In the genomic region with DNA sequence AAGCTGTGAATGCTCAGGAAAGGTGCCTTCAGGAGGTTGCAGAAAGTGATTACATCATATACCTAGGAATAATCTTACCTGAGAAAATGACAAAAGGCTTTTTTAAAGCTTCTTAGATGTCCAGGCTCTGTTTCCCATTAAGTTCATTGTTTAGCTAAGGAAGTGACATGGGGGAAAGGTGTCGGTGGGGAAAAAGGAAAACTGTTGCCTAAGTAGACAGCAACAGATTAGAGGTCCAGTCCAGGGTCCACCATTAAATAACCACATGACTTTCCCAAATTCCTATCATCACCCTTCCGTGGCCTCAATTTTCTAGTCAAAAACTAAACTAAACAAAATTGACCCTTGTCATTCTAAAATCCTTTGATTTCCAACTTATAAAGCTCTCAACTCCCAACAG, we compare ENCODE assay signal across 2 cellular contexts.
TF ChIP-seq lines count a peak whose summit lies in the region.

No MANE protein-coding gene starts in this region.

TF ChIP-seq in GM23338, 12 proteins besides CTCF, POLR2A, EP300 and RAD21 (continues in another document):
- TF ChIP-seq NANOG (IDR thresholded peaks at IDR 0.05; ENCODE audit: borderline replicate concordance) (no peak), EZH2 (IDR thresholded peaks at IDR 0.05; ENCODE audit: low read depth, unreplicated experiment) (no peak), ZNF331 (CRISPR knock-in tag; IDR thresholded peaks at IDR 0.05; ENCODE audit: low read depth) (no peak), STAT1 (IDR thresholded peaks at IDR 0.05; ENCODE audit: unreplicated experiment) (no peak), CREB1 (CRISPR knock-in tag; IDR thresholded peaks at IDR 0.05; ENCODE audit: low read depth) (no peak), EZH2phosphoT487 (IDR thresholded peaks at IDR 0.05; ENCODE audit: unreplicated experiment) (no peak), JUNB (IDR thresholded peaks at IDR 0.05; ENCODE audit: unreplicated experiment) (no peak)
- TF ChIP-seq, protein P1, sequence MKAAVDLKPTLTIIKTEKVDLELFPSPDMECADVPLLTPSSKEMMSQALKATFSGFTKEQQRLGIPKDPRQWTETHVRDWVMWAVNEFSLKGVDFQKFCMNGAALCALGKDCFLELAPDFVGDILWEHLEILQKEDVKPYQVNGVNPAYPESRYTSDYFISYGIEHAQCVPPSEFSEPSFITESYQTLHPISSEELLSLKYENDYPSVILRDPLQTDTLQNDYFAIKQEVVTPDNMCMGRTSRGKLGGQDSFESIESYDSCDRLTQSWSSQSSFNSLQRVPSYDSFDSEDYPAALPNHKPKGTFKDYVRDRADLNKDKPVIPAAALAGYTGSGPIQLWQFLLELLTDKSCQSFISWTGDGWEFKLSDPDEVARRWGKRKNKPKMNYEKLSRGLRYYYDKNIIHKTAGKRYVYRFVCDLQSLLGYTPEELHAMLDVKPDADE (IDR thresholded peaks at IDR 0.05): no peak
- TF ChIP-seq, protein P2, sequence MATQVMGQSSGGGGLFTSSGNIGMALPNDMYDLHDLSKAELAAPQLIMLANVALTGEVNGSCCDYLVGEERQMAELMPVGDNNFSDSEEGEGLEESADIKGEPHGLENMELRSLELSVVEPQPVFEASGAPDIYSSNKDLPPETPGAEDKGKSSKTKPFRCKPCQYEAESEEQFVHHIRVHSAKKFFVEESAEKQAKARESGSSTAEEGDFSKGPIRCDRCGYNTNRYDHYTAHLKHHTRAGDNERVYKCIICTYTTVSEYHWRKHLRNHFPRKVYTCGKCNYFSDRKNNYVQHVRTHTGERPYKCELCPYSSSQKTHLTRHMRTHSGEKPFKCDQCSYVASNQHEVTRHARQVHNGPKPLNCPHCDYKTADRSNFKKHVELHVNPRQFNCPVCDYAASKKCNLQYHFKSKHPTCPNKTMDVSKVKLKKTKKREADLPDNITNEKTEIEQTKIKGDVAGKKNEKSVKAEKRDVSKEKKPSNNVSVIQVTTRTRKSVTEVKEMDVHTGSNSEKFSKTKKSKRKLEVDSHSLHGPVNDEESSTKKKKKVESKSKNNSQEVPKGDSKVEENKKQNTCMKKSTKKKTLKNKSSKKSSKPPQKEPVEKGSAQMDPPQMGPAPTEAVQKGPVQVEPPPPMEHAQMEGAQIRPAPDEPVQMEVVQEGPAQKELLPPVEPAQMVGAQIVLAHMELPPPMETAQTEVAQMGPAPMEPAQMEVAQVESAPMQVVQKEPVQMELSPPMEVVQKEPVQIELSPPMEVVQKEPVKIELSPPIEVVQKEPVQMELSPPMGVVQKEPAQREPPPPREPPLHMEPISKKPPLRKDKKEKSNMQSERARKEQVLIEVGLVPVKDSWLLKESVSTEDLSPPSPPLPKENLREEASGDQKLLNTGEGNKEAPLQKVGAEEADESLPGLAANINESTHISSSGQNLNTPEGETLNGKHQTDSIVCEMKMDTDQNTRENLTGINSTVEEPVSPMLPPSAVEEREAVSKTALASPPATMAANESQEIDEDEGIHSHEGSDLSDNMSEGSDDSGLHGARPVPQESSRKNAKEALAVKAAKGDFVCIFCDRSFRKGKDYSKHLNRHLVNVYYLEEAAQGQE (IDR thresholded peaks at IDR 0.05; ENCODE audit: unreplicated experiment): no peak
- TF ChIP-seq, protein P3, sequence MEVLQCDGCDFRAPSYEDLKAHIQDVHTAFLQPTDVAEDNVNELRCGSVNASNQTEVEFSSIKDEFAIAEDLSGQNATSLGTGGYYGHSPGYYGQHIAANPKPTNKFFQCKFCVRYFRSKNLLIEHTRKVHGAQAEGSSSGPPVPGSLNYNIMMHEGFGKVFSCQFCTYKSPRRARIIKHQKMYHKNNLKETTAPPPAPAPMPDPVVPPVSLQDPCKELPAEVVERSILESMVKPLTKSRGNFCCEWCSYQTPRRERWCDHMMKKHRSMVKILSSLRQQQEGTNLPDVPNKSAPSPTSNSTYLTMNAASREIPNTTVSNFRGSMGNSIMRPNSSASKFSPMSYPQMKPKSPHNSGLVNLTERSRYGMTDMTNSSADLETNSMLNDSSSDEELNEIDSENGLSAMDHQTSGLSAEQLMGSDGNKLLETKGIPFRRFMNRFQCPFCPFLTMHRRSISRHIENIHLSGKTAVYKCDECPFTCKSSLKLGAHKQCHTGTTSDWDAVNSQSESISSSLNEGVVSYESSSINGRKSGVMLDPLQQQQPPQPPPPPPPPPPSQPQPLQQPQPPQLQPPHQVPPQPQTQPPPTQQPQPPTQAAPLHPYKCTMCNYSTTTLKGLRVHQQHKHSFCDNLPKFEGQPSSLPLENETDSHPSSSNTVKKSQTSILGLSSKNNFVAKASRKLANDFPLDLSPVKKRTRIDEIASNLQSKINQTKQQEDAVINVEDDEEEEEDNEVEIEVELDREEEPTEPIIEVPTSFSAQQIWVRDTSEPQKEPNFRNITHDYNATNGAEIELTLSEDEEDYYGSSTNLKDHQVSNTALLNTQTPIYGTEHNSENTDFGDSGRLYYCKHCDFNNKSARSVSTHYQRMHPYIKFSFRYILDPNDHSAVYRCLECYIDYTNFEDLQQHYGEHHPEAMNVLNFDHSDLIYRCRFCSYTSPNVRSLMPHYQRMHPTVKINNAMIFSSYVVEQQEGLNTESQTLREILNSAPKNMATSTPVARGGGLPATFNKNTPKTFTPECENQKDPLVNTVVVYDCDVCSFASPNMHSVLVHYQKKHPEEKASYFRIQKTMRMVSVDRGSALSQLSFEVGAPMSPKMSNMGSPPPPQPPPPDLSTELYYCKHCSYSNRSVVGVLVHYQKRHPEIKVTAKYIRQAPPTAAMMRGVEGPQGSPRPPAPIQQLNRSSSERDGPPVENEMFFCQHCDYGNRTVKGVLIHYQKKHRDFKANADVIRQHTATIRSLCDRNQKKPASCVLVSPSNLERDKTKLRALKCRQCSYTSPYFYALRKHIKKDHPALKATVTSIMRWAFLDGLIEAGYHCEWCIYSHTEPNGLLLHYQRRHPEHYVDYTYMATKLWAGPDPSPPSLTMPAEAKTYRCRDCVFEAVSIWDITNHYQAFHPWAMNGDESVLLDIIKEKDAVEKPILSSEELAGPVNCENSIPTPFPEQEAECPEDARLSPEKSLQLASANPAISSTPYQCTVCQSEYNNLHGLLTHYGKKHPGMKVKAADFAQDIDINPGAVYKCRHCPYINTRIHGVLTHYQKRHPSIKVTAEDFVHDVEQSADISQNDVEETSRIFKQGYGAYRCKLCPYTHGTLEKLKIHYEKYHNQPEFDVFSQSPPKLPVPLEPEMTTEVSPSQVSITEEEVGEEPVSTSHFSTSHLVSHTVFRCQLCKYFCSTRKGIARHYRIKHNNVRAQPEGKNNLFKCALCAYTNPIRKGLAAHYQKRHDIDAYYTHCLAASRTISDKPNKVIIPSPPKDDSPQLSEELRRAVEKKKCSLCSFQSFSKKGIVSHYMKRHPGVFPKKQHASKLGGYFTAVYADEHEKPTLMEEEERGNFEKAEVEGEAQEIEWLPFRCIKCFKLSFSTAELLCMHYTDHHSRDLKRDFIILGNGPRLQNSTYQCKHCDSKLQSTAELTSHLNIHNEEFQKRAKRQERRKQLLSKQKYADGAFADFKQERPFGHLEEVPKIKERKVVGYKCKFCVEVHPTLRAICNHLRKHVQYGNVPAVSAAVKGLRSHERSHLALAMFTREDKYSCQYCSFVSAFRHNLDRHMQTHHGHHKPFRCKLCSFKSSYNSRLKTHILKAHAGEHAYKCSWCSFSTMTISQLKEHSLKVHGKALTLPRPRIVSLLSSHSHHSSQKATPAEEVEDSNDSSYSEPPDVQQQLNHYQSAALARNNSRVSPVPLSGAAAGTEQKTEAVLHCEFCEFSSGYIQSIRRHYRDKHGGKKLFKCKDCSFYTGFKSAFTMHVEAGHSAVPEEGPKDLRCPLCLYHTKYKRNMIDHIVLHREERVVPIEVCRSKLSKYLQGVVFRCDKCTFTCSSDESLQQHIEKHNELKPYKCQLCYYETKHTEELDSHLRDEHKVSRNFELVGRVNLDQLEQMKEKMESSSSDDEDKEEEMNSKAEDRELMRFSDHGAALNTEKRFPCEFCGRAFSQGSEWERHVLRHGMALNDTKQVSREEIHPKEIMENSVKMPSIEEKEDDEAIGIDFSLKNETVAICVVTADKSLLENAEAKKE (CRISPR knock-in tag; IDR thresholded peaks at IDR 0.05): no peak

TF ChIP-seq in GM12878, 131 proteins besides CTCF, POLR2A, EP300 and RAD21:
- TF ChIP-seq CREB1 (IDR thresholded peaks at IDR 0.05; ENCODE audit: low read depth) (no peak), DPF2 (IDR thresholded peaks at IDR 0.05) (no peak), BMI1 (IDR thresholded peaks at IDR 0.05; ENCODE audit: borderline replicate concordance) (no peak), SP1 (IDR thresholded peaks at IDR 0.05; ENCODE audit: low read depth, low read length) (no peak), SUZ12 (IDR thresholded peaks at IDR 0.05; ENCODE audit: unreplicated experiment) (no peak), HDAC6 (IDR thresholded peaks at IDR 0.05; ENCODE audit: unreplicated experiment) (no peak), NR2F1 (conservative IDR thresholded peaks at IDR 0.05) (no peak), RB1 (IDR thresholded peaks at IDR 0.05; ENCODE audit: borderline replicate concordance) (no peak), SMARCA5 (IDR thresholded peaks at IDR 0.05) (no peak), BHLHE40 (IDR thresholded peaks at IDR 0.05; ENCODE audit: borderline replicate concordance in 1 of 2, low read depth in 2 of 2, low read length in 1 of 2) (no peak)
- TF ChIP-seq, protein P4, sequence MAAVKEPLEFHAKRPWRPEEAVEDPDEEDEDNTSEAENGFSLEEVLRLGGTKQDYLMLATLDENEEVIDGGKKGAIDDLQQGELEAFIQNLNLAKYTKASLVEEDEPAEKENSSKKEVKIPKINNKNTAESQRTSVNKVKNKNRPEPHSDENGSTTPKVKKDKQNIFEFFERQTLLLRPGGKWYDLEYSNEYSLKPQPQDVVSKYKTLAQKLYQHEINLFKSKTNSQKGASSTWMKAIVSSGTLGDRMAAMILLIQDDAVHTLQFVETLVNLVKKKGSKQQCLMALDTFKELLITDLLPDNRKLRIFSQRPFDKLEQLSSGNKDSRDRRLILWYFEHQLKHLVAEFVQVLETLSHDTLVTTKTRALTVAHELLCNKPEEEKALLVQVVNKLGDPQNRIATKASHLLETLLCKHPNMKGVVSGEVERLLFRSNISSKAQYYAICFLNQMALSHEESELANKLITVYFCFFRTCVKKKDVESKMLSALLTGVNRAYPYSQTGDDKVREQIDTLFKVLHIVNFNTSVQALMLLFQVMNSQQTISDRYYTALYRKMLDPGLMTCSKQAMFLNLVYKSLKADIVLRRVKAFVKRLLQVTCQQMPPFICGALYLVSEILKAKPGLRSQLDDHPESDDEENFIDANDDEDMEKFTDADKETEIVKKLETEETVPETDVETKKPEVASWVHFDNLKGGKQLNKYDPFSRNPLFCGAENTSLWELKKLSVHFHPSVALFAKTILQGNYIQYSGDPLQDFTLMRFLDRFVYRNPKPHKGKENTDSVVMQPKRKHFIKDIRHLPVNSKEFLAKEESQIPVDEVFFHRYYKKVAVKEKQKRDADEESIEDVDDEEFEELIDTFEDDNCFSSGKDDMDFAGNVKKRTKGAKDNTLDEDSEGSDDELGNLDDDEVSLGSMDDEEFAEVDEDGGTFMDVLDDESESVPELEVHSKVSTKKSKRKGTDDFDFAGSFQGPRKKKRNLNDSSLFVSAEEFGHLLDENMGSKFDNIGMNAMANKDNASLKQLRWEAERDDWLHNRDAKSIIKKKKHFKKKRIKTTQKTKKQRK (IDR thresholded peaks at IDR 0.05; ENCODE audit: low read depth, low read length): no peak
- TF ChIP-seq, protein P5, sequence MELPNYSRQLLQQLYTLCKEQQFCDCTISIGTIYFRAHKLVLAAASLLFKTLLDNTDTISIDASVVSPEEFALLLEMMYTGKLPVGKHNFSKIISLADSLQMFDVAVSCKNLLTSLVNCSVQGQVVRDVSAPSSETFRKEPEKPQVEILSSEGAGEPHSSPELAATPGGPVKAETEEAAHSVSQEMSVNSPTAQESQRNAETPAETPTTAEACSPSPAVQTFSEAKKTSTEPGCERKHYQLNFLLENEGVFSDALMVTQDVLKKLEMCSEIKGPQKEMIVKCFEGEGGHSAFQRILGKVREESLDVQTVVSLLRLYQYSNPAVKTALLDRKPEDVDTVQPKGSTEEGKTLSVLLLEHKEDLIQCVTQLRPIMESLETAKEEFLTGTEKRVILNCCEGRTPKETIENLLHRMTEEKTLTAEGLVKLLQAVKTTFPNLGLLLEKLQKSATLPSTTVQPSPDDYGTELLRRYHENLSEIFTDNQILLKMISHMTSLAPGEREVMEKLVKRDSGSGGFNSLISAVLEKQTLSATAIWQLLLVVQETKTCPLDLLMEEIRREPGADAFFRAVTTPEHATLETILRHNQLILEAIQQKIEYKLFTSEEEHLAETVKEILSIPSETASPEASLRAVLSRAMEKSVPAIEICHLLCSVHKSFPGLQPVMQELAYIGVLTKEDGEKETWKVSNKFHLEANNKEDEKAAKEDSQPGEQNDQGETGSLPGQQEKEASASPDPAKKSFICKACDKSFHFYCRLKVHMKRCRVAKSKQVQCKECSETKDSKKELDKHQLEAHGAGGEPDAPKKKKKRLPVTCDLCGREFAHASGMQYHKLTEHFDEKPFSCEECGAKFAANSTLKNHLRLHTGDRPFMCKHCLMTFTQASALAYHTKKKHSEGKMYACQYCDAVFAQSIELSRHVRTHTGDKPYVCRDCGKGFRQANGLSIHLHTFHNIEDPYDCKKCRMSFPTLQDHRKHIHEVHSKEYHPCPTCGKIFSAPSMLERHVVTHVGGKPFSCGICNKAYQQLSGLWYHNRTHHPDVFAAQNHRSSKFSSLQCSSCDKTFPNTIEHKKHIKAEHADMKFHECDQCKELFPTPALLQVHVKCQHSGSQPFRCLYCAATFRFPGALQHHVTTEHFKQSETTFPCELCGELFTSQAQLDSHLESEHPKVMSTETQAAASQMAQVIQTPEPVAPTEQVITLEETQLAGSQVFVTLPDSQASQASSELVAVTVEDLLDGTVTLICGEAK (IDR thresholded peaks at IDR 0.05; ENCODE audit: borderline replicate concordance): no peak
